11 cellular contexts compared by ENCODE assay signal in genomic region chr17:21422382-21423189, GRCh38. TPM values are rescaled to one million over a fixed set of nuclear protein-coding genes. Genes with fewer than 3 reads are reported as not detected.
DNase-seq lines count a peak whose midpoint lies in the region; ATAC-seq and TF ChIP-seq lines count a peak whose summit lies in the region.
"Not testable (repeated sequence)": the region's sequence is repeated elsewhere in the genome, so short reads cannot be mapped to it uniquely, and the experiment has no call there.
"Had no signal": no experiment of that assay in that cellular context is flagged by ENCODE, and none has a peak within 500 bp of the region (broad histone marks: within the 10 kb centered on the region; RNA-seq: fewer than 3 reads in every experiment).

No MANE protein-coding gene starts in this region.

- intact Hi-C loops in Right ventricle myocardium superior (cut with DNase I); right cardiac atrium (cut with DNase I); mucosa of descending colon (cut with DNase I, micrococcal nuclease): not testable (repeated sequence)

- H3K27ac ChIP-seq in right cardiac atrium (ENCODE audit: low read length), result not testable (repeated sequence)

- ATAC-seq in Right ventricle myocardium superior (ENCODE audit: poor library complexity), result peak; percentile 50
- ATAC-seq in right cardiac atrium, result peak; percentile 22 to 47
- peak; percentile 60 for ATAC-seq in mucosa of descending colon

- not testable (repeated sequence) for TF ChIP-seq CTCF in mucosa of descending colon (IDR thresholded peaks at IDR 0.05)

- DNase-seq in DMS 273 (lab: John Stamatoyannopoulos, UW; ENCODE audit: unreplicated experiment) (peak; percentile 43), NCI-H1694 (lab: John Stamatoyannopoulos, UW) (peak; percentile 42), cerebellar cortex (ENCODE audit: low spot score) (peak; percentile 73), right cardiac atrium (peak in 2 of 3 donors; percentile 21 to 72), mucosa of descending colon (peak in 2 of 3 donors; percentile 24 to 42), pons (ENCODE audit: low spot score) (peak; percentile 27)
- not testable (repeated sequence) for DNase-seq in Right ventricle myocardium superior

- not testable (repeated sequence) for H3K27me3 ChIP-seq in right cardiac atrium (ENCODE audit: control insufficient read depth, insufficient read depth)

- H3K4me3 ChIP-seq in right cardiac atrium (ENCODE audit: low read length); mucosa of descending colon: not testable (repeated sequence)

- WGBS in right cardiac atrium, result 69% methylated on average over 11 of the region's 13 CpGs

- not testable (repeated sequence) for H3K4me1 ChIP-seq in right cardiac atrium (ENCODE audit: control insufficient read depth, insufficient read depth, low read length); mucosa of descending colon (ENCODE audit: low read depth)

- not testable (repeated sequence) for H3K36me3 ChIP-seq in mucosa of descending colon (ENCODE audit: low read depth)

- not testable (repeated sequence) for H3K9me3 ChIP-seq in right cardiac atrium (ENCODE audit: control insufficient read depth, low read length); mucosa of descending colon

RNA-seq across cellular contexts. Expression of gene KCNJ12, which starts 46.4 kb away (rescaled TPM):
- total RNA-seq in Right ventricle myocardium superior (12.2 TPM), right cardiac atrium (10 to 100 TPM in 2 of 4 donors, 1 to 10 TPM in 2; 9.8 to 13.3 (median 10.8) TPM), mucosa of descending colon (1 to 10 TPM in 2 of 3 donors, under 1 TPM in 1; 0.67 to 1.9 (median 1.1) TPM)
- polyA plus RNA-seq in right cardiac atrium, result 9.9 TPM
- total RNA-seq: Calu3, HepG2, HFFc6 had no signal
- polyA plus RNA-seq: CD14-positive monocyte, HepG2 had no signal
